ENCODE assay signal across 25 cellular contexts in the genomic region with DNA sequence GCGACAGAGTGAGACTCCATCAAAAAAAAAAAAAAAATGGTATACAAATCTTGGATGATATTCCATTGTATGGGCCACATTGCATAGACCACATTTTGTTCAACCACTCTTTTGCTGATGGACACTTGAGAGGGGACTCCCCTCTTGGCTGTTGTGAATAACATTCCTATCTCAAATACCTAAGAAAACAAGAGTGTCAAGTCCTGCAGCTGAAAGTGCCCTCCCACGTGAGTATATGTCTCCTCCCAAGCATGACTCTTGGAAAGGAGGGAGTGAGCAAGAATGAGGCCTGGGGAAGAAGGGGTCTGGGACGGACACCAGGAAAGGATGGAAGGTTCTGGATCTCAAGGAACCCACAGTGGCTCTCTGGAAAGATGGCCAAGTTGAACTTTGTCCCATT. TPM values are rescaled to one million over a fixed set of nuclear protein-coding genes. Genes with fewer than 3 reads are reported as not detected.
A peak's percentile ranks its signal among the peaks of the same experiment; 100 is the strongest.
DNase-seq lines count a peak whose midpoint lies in the region; ATAC-seq, FAIRE-seq and TF ChIP-seq lines count a peak whose summit lies in the region.
"Had no signal": no experiment of that assay in that cellular context is flagged by ENCODE, and none has a peak within 500 bp of the region (broad histone marks: within the 10 kb centered on the region; RNA-seq: fewer than 3 reads in every experiment).

No MANE protein-coding gene starts in this region.

- POLR2A ChIA-PET in IMR-90 (lab: Charles Lee; ENCODE audit: unreplicated experiment) (no interaction called here), H1 (lab: Charles Lee; ENCODE audit: partially characterized antibody) (no interaction called here)

- no peak overlapping the region for H2BK12ac ChIP-seq in H1 (ENCODE audit: low read depth, low read length)

- H3K4me1 ChIP-seq in IMR-90 (ENCODE audit: control insufficient read depth, insufficient read depth, low read length) (peaks cover 16% of the 10 kb centered on the region), H1 (replicated peaks in 1 of 4; ENCODE audit: control insufficient read depth in 3 of 4, insufficient read depth in 4 of 4, low read length in 3 of 4) (peaks cover 2 to 7% (median 5%) of the 10 kb centered on the region in 4 experiments; a peak in 5 of 7 replicates)
- H3K4me1 ChIP-seq: BE2C had no signal

- H3K79me1 ChIP-seq in IMR-90 (ENCODE audit: low read depth in 1 of 2, low read length in 2 of 2) (no peaks in the 10 kb centered on the region), H1 (ENCODE audit: low read depth, low read length) (no peaks in the 10 kb centered on the region)

- CTCF ChIA-PET in IMR-90 (lab: Yijun Ruan, JAX) (no interaction called here), H1 (lab: Charles Lee; ENCODE audit: partially characterized antibody) (no interaction called here)

- H3K14ac ChIP-seq in IMR-90 (replicated peaks; ENCODE audit: low read depth, low read length) (no peak overlapping the region), H1 (ENCODE audit: insufficient read length) (no peak overlapping the region)

- H3K36me3 ChIP-seq in IMR-90 (ENCODE audit: control insufficient read depth, insufficient read depth, low read length) (no peaks in the 10 kb centered on the region), H1 (ENCODE audit: control insufficient read depth in 2 of 4, insufficient read depth in 4 of 4, low read length in 3 of 4) (no peaks in the 10 kb centered on the region)
- H3K36me3 ChIP-seq: BE2C had no signal

- H3K9me3 ChIP-seq in IMR-90 (ENCODE audit: control insufficient read depth, insufficient read depth, low read length) (no peaks in the 10 kb centered on the region), H1 (ENCODE audit: insufficient read depth in 2 of 2, low read depth in 1 of 2, low read length in 1 of 2) (no peaks in the 10 kb centered on the region)
- H3K9me3 ChIP-seq: BE2C had no signal

- intact Hi-C loops in IMR-90 (cut with micrococcal nuclease) = no loop called here

- DNase-seq in IMR-90 (no peak), H1 (ENCODE audit: low read depth in 1 of 2, low spot score in 2 of 2) (no peak), kidney glomerular epithelial cell (lab: John Stamatoyannopoulos, UW) (peak; percentile 52), iPS-NIHi7 (ENCODE audit: extremely low spot score) (no peak)
- no peak for DNase-seq in stimulated activated CD4-positive, alpha-beta T cell treated with anti-CD3 and anti-CD28 coated beads, Interleukin-2, amount 100 ng/mL, for 48 hours
- no peak for DNase-seq in stimulated activated naive CD8-positive, alpha-beta T cell treated with anti-CD3 and anti-CD28 coated beads, Interleukin-15, amount 100 ng/mL, for 72 hours
- DNase-seq: BE2C; Caco-2; CD4-positive, CD25-positive, alpha-beta regulatory T cell; EL; H7; HFFc6; KG1; MV-4-11; NCI-H1417; NCI-H187; NCI-H2107; NCI-H510A treated with DMSO at 0.1 percent for 48 hours; NCI-H774; SIG-M5 had no signal

- TF ChIP-seq CTCF in IMR-90 (conservative IDR thresholded peaks at IDR 0.05; ENCODE audit: low read depth, low read length) (no peak), H1 (IDR thresholded peaks at IDR 0.05; ENCODE audit: control extremely low read depth in 1 of 3, insufficient read depth in 1 of 3, low read depth in 1 of 3, low read length in 3 of 3) (no peak)

- peaks cover 15% of the 10 kb centered on the region for H3K9me1 ChIP-seq in IMR-90 (ENCODE audit: insufficient read depth, low read length)

- no peak overlapping the region for H4K5ac ChIP-seq in IMR-90 (ENCODE audit: low read depth, low read length)
- no peak overlapping the region for H4K5ac ChIP-seq in H1 (ENCODE audit: insufficient read length, low read depth, low read length)

- H2BK120ac ChIP-seq in IMR-90 (ENCODE audit: low read depth, low read length) (peak overlapping the region; percentile 20; the same call in 1 of the 2 replicates), H1 (replicated peaks; ENCODE audit: low read depth, low read length) (no peak overlapping the region)

- peaks cover 0 to 4% of the 10 kb centered on the region in 2 donors for H3K9me3 Mint-ChIP-seq in stimulated activated naive CD8-positive, alpha-beta T cell treated with anti-CD3 and anti-CD28 coated beads, Interleukin-15, amount 100 ng/mL, for 72 hours
- H3K9me3 Mint-ChIP-seq: HFFc6 had no signal

- H3K4me3 ChIP-seq in IMR-90 (ENCODE audit: insufficient read depth, low read depth, low read length) (no peak overlapping the region), H1 (ENCODE audit: extremely low read depth in 1 of 4, insufficient read depth in 2 of 4, low read depth in 3 of 4, low read length in 4 of 4) (no peak overlapping the region)

- no peaks in the 10 kb centered on the region for H3K79me2 ChIP-seq in H1 (ENCODE audit: control insufficient read depth in 1 of 2, insufficient read depth in 2 of 2, low read length in 2 of 2)

- H4K8ac ChIP-seq in IMR-90 (ENCODE audit: low read depth in 2 of 2, low read length in 2 of 2) (no peak overlapping the region), H1 (ENCODE audit: extremely low read depth, insufficient read depth, low read length) (no peak overlapping the region)

- H3K27me3 Mint-ChIP-seq in stimulated activated naive CD8-positive, alpha-beta T cell treated with anti-CD3 and anti-CD28 coated beads, Interleukin-15, amount 100 ng/mL, for 72 hours = no peaks in the 10 kb centered on the region

- no peak overlapping the region for H3K4ac ChIP-seq in IMR-90 (ENCODE audit: low read depth, low read length)
- H3K4ac ChIP-seq in H1 (replicated peaks; ENCODE audit: insufficient read length, low read depth, low read length) = no peak overlapping the region

- H3K27ac ChIP-seq in IMR-90 (ENCODE audit: insufficient read depth, low read length) = no peak overlapping the region
- H3K27ac ChIP-seq in H1 (ENCODE audit: low read depth, low read length) = no peak overlapping the region
- H3K27ac ChIP-seq: RWPE1 had no signal

- no peak overlapping the region for H3K18ac ChIP-seq in IMR-90 (ENCODE audit: low read depth, low read length)
- no peak overlapping the region for H3K18ac ChIP-seq in H1 (ENCODE audit: extremely low read depth, low read length)

- ATAC-seq in IMR-90 (ENCODE audit: low read depth) (no peak), HG03139 (IDR thresholded peaks at IDR 0.05; ENCODE audit: unreplicated experiment) (no peak)
- no peak for ATAC-seq in stimulated activated naive CD8-positive, alpha-beta T cell treated with anti-CD3 and anti-CD28 coated beads, Interleukin-15, amount 100 ng/mL, for 72 hours
- ATAC-seq: HepG2, SK-N-SH treated with all-trans-retinoic acid at 6 μM for 48 hours had no signal

- H2AFZ ChIP-seq in IMR-90 (replicated peaks; ENCODE audit: low read length, poor library complexity) (no peak overlapping the region), H1 (ENCODE audit: low read length) (0 out of 2 replicates have a peak overlapping the region, but pooled peaks have one; percentile 24)

- H3K9ac ChIP-seq in IMR-90 (ENCODE audit: low read depth, low read length) (no peak overlapping the region), H1 (replicated peaks in 1 of 4; ENCODE audit: extremely low read depth in 1 of 4, low read depth in 3 of 4, low read length in 3 of 4) (no peak overlapping the region)

- BruUV-seq in IMR-90 (replicated peaks; lab: Mats Ljungman, UMichigan) = no TSS peak

- H3K4me1 Mint-ChIP-seq in stimulated activated naive CD8-positive, alpha-beta T cell treated with anti-CD3 and anti-CD28 coated beads, Interleukin-15, amount 100 ng/mL, for 72 hours = no peaks in the 10 kb centered on the region
- H3K4me1 Mint-ChIP-seq: CD4-positive, CD25-positive, alpha-beta regulatory T cell had no signal

- H2BK5ac ChIP-seq in IMR-90 (ENCODE audit: low read depth, low read length, poor library complexity, severe bottlenecking) (no peak overlapping the region), H1 (ENCODE audit: low read depth, low read length) (no peak overlapping the region)

- H3K4me2 ChIP-seq in IMR-90 (ENCODE audit: low read depth, low read length) (no peak overlapping the region), H1 (ENCODE audit: insufficient read depth in 1 of 2, low read depth in 2 of 2, low read length in 2 of 2) (no peak overlapping the region)

- H3K56ac ChIP-seq in IMR-90 (ENCODE audit: extremely low read depth, insufficient read depth, low read length) (no peak overlapping the region), H1 (replicated peaks; ENCODE audit: insufficient read length, low read depth, low read length) (no peak overlapping the region)

- no peaks in the 10 kb centered on the region for H4K20me1 ChIP-seq in IMR-90 (ENCODE audit: insufficient read depth, low read length)
- no peaks in the 10 kb centered on the region for H4K20me1 ChIP-seq in H1 (replicated peaks in 1 of 2; ENCODE audit: control insufficient read depth in 1 of 2, insufficient read depth in 2 of 2, low read length in 2 of 2)

- H3K27ac Mint-ChIP-seq in stimulated activated naive CD8-positive, alpha-beta T cell treated with anti-CD3 and anti-CD28 coated beads, Interleukin-15, amount 100 ng/mL, for 72 hours = no peak overlapping the region
- H3K27ac Mint-ChIP-seq: CD4-positive, CD25-positive, alpha-beta regulatory T cell; HFFc6 had no signal

- no peak for FAIRE-seq in H1 (lab: Jason Lieb, UNC)
- FAIRE-seq: HepG2 had no signal

- no peak for TF ChIP-seq RAD21 in IMR-90 (IDR thresholded peaks at IDR 0.05; ENCODE audit: low read length)
- no peak for TF ChIP-seq RAD21 in H1 (IDR thresholded peaks at IDR 0.05 in 1 of 2, conservative IDR thresholded peaks at IDR 0.05 in 1 of 2; ENCODE audit: low read depth in 2 of 2, low read length in 2 of 2)

- H3K23me2 ChIP-seq in H1 (ENCODE audit: low read depth, low read length) = no peaks in the 10 kb centered on the region

- H2AK5ac ChIP-seq in IMR-90 (ENCODE audit: low read depth, low read length) (peak overlapping the region; percentile 36), H1 (ENCODE audit: low read depth, low read length) (no peak overlapping the region)

- no peak overlapping the region for H3K4me3 Mint-ChIP-seq in stimulated activated naive CD8-positive, alpha-beta T cell treated with anti-CD3 and anti-CD28 coated beads, Interleukin-15, amount 100 ng/mL, for 72 hours
- H3K4me3 Mint-ChIP-seq: CD4-positive, CD25-positive, alpha-beta regulatory T cell; HFFc6 had no signal

- TF ChIP-seq POLR2A in IMR-90 (IDR thresholded peaks at IDR 0.05; ENCODE audit: low read depth, low read length) = no peak
- TF ChIP-seq POLR2A in H1 (IDR thresholded peaks at IDR 0.05; ENCODE audit: control extremely low read depth in 1 of 2, low read depth in 2 of 2, low read length in 2 of 2) = no peak

- no CpG with 5 or more reads among the region's 3 CpGs for WGBS in IMR-90 (ENCODE audit: extremely low coverage in 2 of 2, insufficient read length in 1 of 2), 2 experiments
- WGBS in H1 (ENCODE audit: extremely low coverage in 1 of 2, insufficient coverage in 1 of 2, insufficient read length in 1 of 2, insufficient replicate concordance in 2 of 2, low coverage in 1 of 2, low lambda C conversion rate in 2 of 2, missing lambda C conversion rate in 1 of 2), 2 experiments = 77% methylated on average over 2 of the region's 3 CpGs; no CpG with 5 or more reads in 1 of the 2 experiments

- no peak for TF ChIP-seq EP300 in H1 (IDR thresholded peaks at IDR 0.05; ENCODE audit: borderline replicate concordance in 1 of 2, low read depth in 2 of 2, low read length in 2 of 2)

- H3K27me3 ChIP-seq in IMR-90 (ENCODE audit: control insufficient read depth, insufficient read depth, low read length) = no peaks in the 10 kb centered on the region
- H3K27me3 ChIP-seq in H1 (replicated peaks in 1 of 4; ENCODE audit: control insufficient read depth in 3 of 4, extremely low read depth in 1 of 4, insufficient read depth in 3 of 4, low read length in 3 of 4) = no peaks in the 10 kb centered on the region
- H3K27me3 ChIP-seq: BE2C had no signal

- no peak overlapping the region for H4K91ac ChIP-seq in IMR-90 (ENCODE audit: insufficient read depth, low read depth, low read length)
- no peak overlapping the region for H4K91ac ChIP-seq in H1 (replicated peaks; ENCODE audit: insufficient read length, low read length)

- H2AK9ac ChIP-seq in IMR-90 (replicated peaks; ENCODE audit: low read depth, low read length, poor library complexity) = no peak overlapping the region

- no peak overlapping the region for H3K23ac ChIP-seq in IMR-90 (ENCODE audit: low read depth, low read length)
- H3K23ac ChIP-seq in H1 (ENCODE audit: insufficient read length) = no peak overlapping the region

- no peak overlapping the region for H2BK15ac ChIP-seq in IMR-90 (ENCODE audit: low read depth, low read length)
- H2BK15ac ChIP-seq in H1 (ENCODE audit: low read length) = no peak overlapping the region

- H2BK20ac ChIP-seq in IMR-90 (ENCODE audit: low read depth, low read length) (0 out of 2 replicates have a peak overlapping the region, but pooled peaks have one; percentile 6), H1 (ENCODE audit: low read length) (no peak overlapping the region)

- dilution Hi-C loops in IMR-90 (cut with HindIII; ENCODE audit: low sequenced_read_pairs, unreplicated experiment) = no loop called here

- in situ Hi-C loops in IMR-90 (cut with MboI; ENCODE audit: low sequenced_read_pairs) = no loop called here

RNA-seq across cellular contexts. Expression of a gene that starts 36.0 kb away (rescaled TPM):
- 5.2 and 5.6 TPM in 2 replicates for total RNA-seq in IMR-90 (2012; rRNA removed)
- polyA plus RNA-seq in IMR-90 (2012; rRNA removed) = 14.8 and 16.0 TPM in 2 replicates
- polyA plus RNA-seq in IMR-90 (2012; cell fraction: cytosol; rRNA removed) = 12.8 and 30.1 TPM in 2 replicates
- polyA plus RNA-seq in IMR-90 (2012; cell fraction: nucleus; rRNA removed; ENCODE audit: low replicate concordance) = 40.4 and 69.1 TPM in 2 replicates
- 0.65 and 1.8 TPM in 2 replicates for total RNA-seq in H1 (2021; fragmentation: NEBNext Ultra II Directional; extraction: Animal tissue kit (Norgen Biotek cat#: 25700))
- 1.9 TPM in 2 replicates for polyA plus RNA-seq in H1 (2011; rRNA removed)
- 1.5 TPM for polyA plus RNA-seq in H1 (2011; cell fraction: cytosol; rRNA removed)
- 2.5 TPM for polyA plus RNA-seq in H1 (2011; cell fraction: nucleus; rRNA removed)
- polyA plus RNA-seq in H1 (2012, experiment 1 of 2) = 0.81 to 3.5 TPM (median 1.9 TPM) in 4 replicates
- 0.34 TPM for polyA plus RNA-seq in H1 (2012, experiment 2 of 2)
- polyA plus RNA-seq in H1 (2013, experiment 1 of 2) = 1.0 TPM
- polyA plus RNA-seq in H1 (2013, experiment 2 of 2) = 0.90 TPM
- 2.2 and 2.3 TPM in 2 replicates for polyA minus RNA-seq in H1 (2011; rRNA and poly(A)+ RNA removed)
- 4.0 TPM for polyA minus RNA-seq in H1 (2011; cell fraction: cytosol; rRNA and poly(A)+ RNA removed)
- 2.3 TPM for polyA minus RNA-seq in H1 (2011; cell fraction: nucleus; rRNA and poly(A)+ RNA removed)
- total RNA-seq: OCI-LY7 had no signal
